Comparison of ENCODE assay signal across 9 cellular contexts in genomic region chr1:76657618-76658017, GRCh38.
"Had no signal": no experiment of that assay in that cellular context is flagged by ENCODE, and none has a peak within 500 bp of the region (broad histone marks: within the 10 kb centered on the region; RNA-seq: fewer than 3 reads in every experiment).

No MANE protein-coding gene starts in this region.

- H3K27ac Mint-ChIP-seq: HFFc6, IgD-negative memory B cell had no signal

- H3K36me3 ChIP-seq: HAP-1 had no signal

- FAIRE-seq: HepG2 had no signal

- ATAC-seq: HCT116, HepG2 had no signal

- H3K4me3 Mint-ChIP-seq: HFFc6, IgD-negative memory B cell had no signal

- H3K36me3 Mint-ChIP-seq: IgD-negative memory B cell had no signal

- H3K4me1 Mint-ChIP-seq: IgD-negative memory B cell had no signal

- H3K27me3 Mint-ChIP-seq: IgD-negative memory B cell had no signal

- H3K4me3 ChIP-seq: GM23248, HAP-1 had no signal

- H3K9me3 ChIP-seq: HAP-1 had no signal

- H3K4me1 ChIP-seq: HAP-1 had no signal

- DNase-seq: GM23248, GOT3, H7, HFFc6 had no signal

- H3K27ac ChIP-seq: GM23248, HL-60 had no signal
